8 cellular contexts compared by ENCODE assay signal in the genomic region with DNA sequence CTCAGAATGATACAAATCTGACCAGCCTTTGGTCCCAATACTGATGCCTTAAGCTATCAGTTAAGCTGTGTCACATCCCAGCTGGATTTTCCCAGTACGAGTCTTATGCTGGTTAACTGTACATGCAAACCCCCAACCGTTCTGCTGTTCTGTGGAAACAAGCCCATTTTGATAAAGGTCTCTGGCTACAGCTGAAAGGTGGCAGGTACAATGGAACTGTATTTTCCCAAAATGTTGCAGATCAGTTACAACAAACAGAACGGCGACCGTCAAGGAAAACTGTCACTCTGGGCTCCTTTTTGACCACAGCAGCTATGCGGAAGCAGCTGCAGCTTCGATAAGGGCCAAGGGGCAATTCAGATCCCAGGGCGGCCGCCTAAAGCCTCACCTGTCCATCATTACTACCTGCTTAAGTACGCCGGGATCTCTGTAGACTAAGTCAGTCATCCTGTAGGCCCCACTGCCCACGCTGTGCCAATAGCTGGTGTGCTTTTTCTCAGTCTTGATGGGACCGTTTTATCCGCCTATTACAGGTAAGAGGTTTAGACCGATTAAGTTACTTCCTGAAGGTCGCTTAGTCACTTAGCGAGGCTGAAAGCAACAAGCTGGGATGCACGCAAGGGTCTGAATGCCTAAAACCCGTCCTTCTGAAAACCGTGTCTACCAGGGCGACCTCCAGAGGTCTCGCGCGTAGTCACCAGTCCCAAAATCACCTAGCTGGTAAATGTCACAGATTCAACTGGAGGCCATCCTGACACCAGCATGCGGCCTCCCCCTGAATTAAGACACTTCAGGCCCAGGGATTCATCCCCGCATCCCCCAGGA. TPM values are rescaled to one million over a fixed set of nuclear protein-coding genes. Genes with fewer than 3 reads are reported as not detected.
DNase-seq lines count a peak whose midpoint lies in the region; ATAC-seq and TF ChIP-seq lines count a peak whose summit lies in the region.

No MANE protein-coding gene starts in this region.

- peak overlapping the region; percentile 88 for H3K4me2 ChIP-seq in fibroblast of lung (ENCODE audit: extremely low read depth, insufficient read depth, low read length)

- H4K20me1 ChIP-seq in fibroblast of lung (ENCODE audit: control insufficient read depth, extremely low read depth, insufficient read depth, low read length), result peaks cover 3% of the 10 kb centered on the region

- H3K36me3 ChIP-seq in fibroblast of lung (ENCODE audit: control insufficient read depth, insufficient read depth, low read length) (peaks cover 13% of the 10 kb centered on the region), tibial artery (peaks cover 33 to 43% (median 40%) of the 10 kb centered on the region in 3 donors)

- no peaks in the 10 kb centered on the region for H3K9me3 ChIP-seq in fibroblast of lung (ENCODE audit: control insufficient read depth, insufficient read depth, low read depth, low read length)
- no peaks in the 10 kb centered on the region for H3K9me3 ChIP-seq in tibial artery

- H3K27ac ChIP-seq in fibroblast of lung (ENCODE audit: insufficient read depth, low read length) (peak overlapping the region; percentile 72), tibial artery (peak overlapping the region; percentile 81 to 88)

- peak; percentile 18 for ATAC-seq in HG02642 (IDR thresholded peaks at IDR 0.05; ENCODE audit: poor library complexity, unreplicated experiment)

- peak overlapping the region; percentile 90 to 97 (median 93) for H3K4me3 Mint-ChIP-seq in nephron

- H3K4me3 ChIP-seq in fibroblast of lung (replicated peaks in 1 of 4; ENCODE audit: control extremely low read depth in 1 of 4, insufficient read depth in 1 of 4, low read depth in 3 of 4, low read length in 4 of 4), result peak overlapping the region; percentile 91 to 100 (median 92)
- H3K4me3 ChIP-seq in tibial artery, result peak overlapping the region; percentile 87 to 95

- H3K79me2 ChIP-seq in fibroblast of lung (ENCODE audit: control insufficient read depth, insufficient read depth, low read length), result peaks cover 31% of the 10 kb centered on the region

- intact Hi-C loops in tibial artery (cut with DNase I; ENCODE audit: low total_unique reads), result no loop called here

- peak in 1 of 2 donors; percentile 19 for TF ChIP-seq CTCF in fibroblast of lung (conservative IDR thresholded peaks at IDR 0.05 in 1 of 2, IDR thresholded peaks at IDR 0.05 in 1 of 2; ENCODE audit: low read depth in 1 of 2, low read length in 2 of 2)
- TF ChIP-seq CTCF in nephron (IDR thresholded peaks at IDR 0.05; ENCODE audit: unreplicated experiment in 3 of 3), result peak in 1 of 3 experiments; percentile 32
- no peak for TF ChIP-seq CTCF in tibial artery (IDR thresholded peaks at IDR 0.05)

- H3K4me1 Mint-ChIP-seq in nephron, result peaks cover 20% of the 10 kb centered on the region

- no peaks in the 10 kb centered on the region for H3K9me3 Mint-ChIP-seq in nephron

- peak overlapping the region; percentile 84 for H3K9ac ChIP-seq in fibroblast of lung (ENCODE audit: insufficient read depth, low read length)

- peak overlapping the region; percentile 41 to 72 (median 57) for H3K27ac Mint-ChIP-seq in nephron

- peaks cover 12% of the 10 kb centered on the region for H3K4me1 ChIP-seq in fibroblast of lung (ENCODE audit: control insufficient read depth, extremely low read depth, insufficient read depth, low read length)
- peaks cover 0 to 31% (median 16%) of the 10 kb centered on the region in 4 donors for H3K4me1 ChIP-seq in tibial artery

- H3K36me3 Mint-ChIP-seq in nephron (ENCODE audit: low read depth), result peaks cover 35% of the 10 kb centered on the region

- no peak overlapping the region for H2AFZ ChIP-seq in fibroblast of lung (ENCODE audit: low read length)

- peak; percentile 67 for DNase-seq in NK-92 treated with Interleukin-12 subunit alpha and Interleukin-12 subunit beta, amount 100 ng/mL, for 24 hours (lab: John Stamatoyannopoulos, UW)
- no peak for DNase-seq in NK-92 (lab: John Stamatoyannopoulos, UW; ENCODE audit: unreplicated experiment)
- DNase-seq in NCI-H2227 (lab: John Stamatoyannopoulos, UW; ENCODE audit: unreplicated experiment), result peak; percentile 72
- peak; percentile 61 for DNase-seq in activated CD8-positive, alpha-beta memory T cell treated with anti-CD3 and anti-CD28 coated beads, Interleukin-2, amount 50 U/mL, for 4 hours
- DNase-seq in fibroblast of lung (ENCODE audit: low read depth in 2 of 2), result peak; percentile 36 to 53
- DNase-seq in tibial artery, result peak in 1 of 2 donors; percentile 67

- H3K27me3 ChIP-seq in fibroblast of lung (ENCODE audit: control insufficient read depth, insufficient read depth, low read length) (no peaks in the 10 kb centered on the region), tibial artery (no peaks in the 10 kb centered on the region)

- H3K27me3 Mint-ChIP-seq in nephron (ENCODE audit: low read depth), result peaks cover 5% of the 10 kb centered on the region

RNA-seq across cellular contexts. Expression of gene RAB42, which starts 11.1 kb away (rescaled TPM):
- 4.1 and 5.8 TPM in 2 replicates for total RNA-seq in fibroblast of lung
- 2.7 and 3.4 TPM in 2 replicates for polyA plus RNA-seq in fibroblast of lung
- polyA plus RNA-seq in fibroblast of lung (2012), result 2.3 and 2.5 TPM in 2 replicates
- polyA minus RNA-seq in fibroblast of lung (ENCODE audit: low replicate concordance), result 2.0 and 2.1 TPM in 2 replicates

RNA-seq across cellular contexts. Expression of gene TRNAU1AP, which starts 28.0 kb away (rescaled TPM):
- 19.0 and 25.1 TPM in 2 replicates for total RNA-seq in fibroblast of lung
- polyA plus RNA-seq in fibroblast of lung, result 31.7 and 35.7 TPM in 2 replicates
- polyA plus RNA-seq in fibroblast of lung (2012), result 38.5 and 40.9 TPM in 2 replicates
- 19.2 and 25.7 TPM in 2 replicates for polyA minus RNA-seq in fibroblast of lung (ENCODE audit: low replicate concordance)
